Comparison of ENCODE assay signal across 1 cellular context in genomic region chr22:25553131-25553530, GRCh38.
TF ChIP-seq lines count a peak whose summit lies in the region.

No MANE protein-coding gene starts in this region.

TF ChIP-seq in GM12878, 131 proteins besides CTCF, POLR2A, EP300 and RAD21:
- TF ChIP-seq CHD2 (IDR thresholded peaks at IDR 0.05; ENCODE audit: borderline replicate concordance, low read depth, low read length) (no peak), MAX (IDR thresholded peaks at IDR 0.05; ENCODE audit: low read depth, low read length) (no peak), ZBTB40 (IDR thresholded peaks at IDR 0.05; ENCODE audit: borderline replicate concordance) (no peak), CEBPZ (IDR thresholded peaks at IDR 0.05; ENCODE audit: low read depth, low read length) (no peak), SIX5 (IDR thresholded peaks at IDR 0.05; ENCODE audit: low read depth, low read length, severe bottlenecking) (no peak), RUNX3 (IDR thresholded peaks at IDR 0.05; ENCODE audit: low read length) (no peak), TCF12 (IDR thresholded peaks at IDR 0.05; ENCODE audit: low read depth, low read length) (no peak), NBN (IDR thresholded peaks at IDR 0.05) (no peak)
